16 cellular contexts compared by ENCODE assay signal in the genomic region with DNA sequence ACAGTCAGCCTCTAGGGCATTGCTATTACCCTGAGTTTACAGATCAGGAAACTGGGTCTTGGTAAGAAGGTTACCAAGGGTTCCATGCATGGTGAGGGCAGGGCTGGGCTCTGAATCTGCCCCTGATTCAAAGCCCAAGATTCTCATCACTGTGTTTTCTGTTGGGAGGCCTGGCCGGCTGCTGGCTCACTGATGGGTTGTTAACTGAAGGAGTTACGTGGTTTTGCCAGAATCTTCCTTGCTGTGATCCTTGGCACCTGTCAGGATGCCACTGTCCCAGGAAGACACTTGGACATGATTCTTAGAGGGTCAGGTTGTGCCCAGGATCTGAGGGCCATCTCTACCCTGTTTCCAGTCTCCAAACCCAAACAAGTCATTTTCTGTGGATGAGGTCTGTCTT.
DNase-seq lines count a peak whose midpoint lies in the region; ATAC-seq and TF ChIP-seq lines count a peak whose summit lies in the region.
"Had no signal": no experiment of that assay in that cellular context is flagged by ENCODE, and none has a peak within 500 bp of the region (broad histone marks: within the 10 kb centered on the region; RNA-seq: fewer than 3 reads in every experiment).

No MANE protein-coding gene starts in this region.

- TF ChIP-seq POLR2A in stomach (IDR thresholded peaks at IDR 0.05), result no peak
- TF ChIP-seq POLR2A in erythroblast (IDR thresholded peaks at IDR 0.05; ENCODE audit: low read length), result no peak

- no peak overlapping the region for H3K23ac ChIP-seq in mesendoderm (ENCODE audit: low read length)

- H3K9ac ChIP-seq in mesendoderm (ENCODE audit: low read length), result no peak overlapping the region

- H3K56ac ChIP-seq in mesendoderm (ENCODE audit: low read length), result peak overlapping the region; percentile 1

- no peak overlapping the region for H4K8ac ChIP-seq in mesendoderm (ENCODE audit: low read depth, low read length)

- DNase-seq in mesendoderm (no peak), stomach (no peak), GM10266 (ENCODE audit: extremely low spot score) (no peak), erythroblast (lab: John Stamatoyannopoulos, UW) (no peak), NCI-H2196 treated with DMSO at 0.1 percent for 48 hours (lab: John Stamatoyannopoulos, UW; ENCODE audit: unreplicated experiment) (no peak)
- DNase-seq: effector memory CD4-positive, alpha-beta T cell; natural killer cell; NCI-H1417; NCI-H510A; SJCRH30; T-cell had no signal

- no peak overlapping the region for H2BK15ac ChIP-seq in mesendoderm (replicated peaks; ENCODE audit: low read depth)

- ATAC-seq in GM19324 (IDR thresholded peaks at IDR 0.05; ENCODE audit: low FRiP score, unreplicated experiment), result no peak
- ATAC-seq: esophagus mucosa, natural killer cell, T-cell had no signal

- no peak overlapping the region for H2AK5ac ChIP-seq in mesendoderm (ENCODE audit: low read length)

- no peak overlapping the region for H3K18ac ChIP-seq in mesendoderm (ENCODE audit: low read length)

- H3K4ac ChIP-seq in mesendoderm (ENCODE audit: low read depth, low read length), result no peak overlapping the region

- no peak overlapping the region for H2BK120ac ChIP-seq in mesendoderm (ENCODE audit: low read depth, low read length)

- H4K5ac ChIP-seq in mesendoderm (ENCODE audit: low read length), result no peak overlapping the region

- TF ChIP-seq EP300 in stomach (IDR thresholded peaks at IDR 0.05), result no peak

- no peaks in the 10 kb centered on the region for H3K79me1 ChIP-seq in mesendoderm (ENCODE audit: low read length)

- peaks cover 14% of the 10 kb centered on the region for H3K4me1 ChIP-seq in ACC112 (ENCODE audit: control insufficient read depth, insufficient read depth, low read length, unreplicated experiment)
- no peaks in the 10 kb centered on the region for H3K4me1 ChIP-seq in mesendoderm (ENCODE audit: control insufficient read depth, low read depth, low read length)
- peaks cover 3 to 31% (median 16%) of the 10 kb centered on the region in 4 donors for H3K4me1 ChIP-seq in stomach
- H3K4me1 ChIP-seq: HAP-1 had no signal

- no peaks in the 10 kb centered on the region for H3K79me2 ChIP-seq in ACC112 (ENCODE audit: control insufficient read depth, insufficient read depth, low read length, unreplicated experiment)
- H3K79me2 ChIP-seq in mesendoderm (ENCODE audit: control insufficient read depth, insufficient read depth, low read length), result no peaks in the 10 kb centered on the region

- no peak overlapping the region for H3K27ac ChIP-seq in ACC112 (ENCODE audit: low read depth, low read length)
- peak overlapping the region; percentile 89 for H3K27ac ChIP-seq in VCaP
- H3K27ac ChIP-seq in mesendoderm (ENCODE audit: low read depth, low read length), result no peak overlapping the region
- H3K27ac ChIP-seq in stomach, result peak overlapping the region; percentile 80 to 92 (median 82)
- H3K27ac ChIP-seq: SJCRH30 had no signal

- H3K9me3 ChIP-seq in stomach, result peaks cover 0 to 11% (median 5%) of the 10 kb centered on the region in 4 donors
- H3K9me3 ChIP-seq: HAP-1, SJCRH30 had no signal

- intact Hi-C loops in stomach (cut with DNase I; ENCODE audit: low total_unique reads), result no loop called here

- no peak overlapping the region for H3K4me2 ChIP-seq in mesendoderm (ENCODE audit: low read length)

- H3K4me3 ChIP-seq in ACC112 (ENCODE audit: low read depth, low read length) (no peak overlapping the region), mesendoderm (ENCODE audit: low read length) (no peak overlapping the region), stomach (no peak overlapping the region)
- H3K4me3 ChIP-seq: HAP-1, SJCRH30 had no signal

- H3K36me3 ChIP-seq in ACC112 (ENCODE audit: insufficient read depth, low read length), result no peaks in the 10 kb centered on the region
- no peaks in the 10 kb centered on the region for H3K36me3 ChIP-seq in mesendoderm (ENCODE audit: control insufficient read depth, insufficient read depth, low read length)
- no peaks in the 10 kb centered on the region for H3K36me3 ChIP-seq in stomach
- H3K36me3 ChIP-seq: HAP-1, SJCRH30 had no signal

- no CpG with 5 or more reads among the region's 2 CpGs for WGBS in mesendoderm (ENCODE audit: extremely low coverage, insufficient coverage, low lambda C conversion rate)
- WGBS in stomach, 5 donors, result 65 to 81% (median 72%) methylated on average over 2 of the region's 2 CpGs

- H3K27me3 ChIP-seq in ACC112 (ENCODE audit: insufficient read depth, low read length), result no peaks in the 10 kb centered on the region
- no peaks in the 10 kb centered on the region for H3K27me3 ChIP-seq in mesendoderm (ENCODE audit: insufficient read depth, low read length, poor library complexity)
- no peaks in the 10 kb centered on the region for H3K27me3 ChIP-seq in stomach
- H3K27me3 ChIP-seq: SJCRH30 had no signal

- H2AFZ ChIP-seq in ACC112 (ENCODE audit: low read length, unreplicated experiment), result peak overlapping the region; percentile 44

- TF ChIP-seq CTCF in VCaP (conservative IDR thresholded peaks at IDR 0.05), result peak; percentile 16; the same call in 1 of the 2 replicates
- no peak for TF ChIP-seq CTCF in stomach (IDR thresholded peaks at IDR 0.05)
- TF ChIP-seq CTCF in GM10266 (IDR thresholded peaks at IDR 0.05; ENCODE audit: control insufficient read depth, insufficient read depth, low read depth, missing control alignments), result no peak

- H2BK5ac ChIP-seq in mesendoderm (ENCODE audit: low read length), result no peak overlapping the region

Comparison
In these comparisons a context has a peak if more than half of its experiments do, and no peak if none do; other contexts are left out.
1. H3K27ac ChIP-seq: peak in VCaP (single experiment) and stomach (5 of 5); none in ACC112 (single experiment) and mesendoderm (single experiment).